Comparison of ENCODE assay signal across 1 cellular context in the genomic region with DNA sequence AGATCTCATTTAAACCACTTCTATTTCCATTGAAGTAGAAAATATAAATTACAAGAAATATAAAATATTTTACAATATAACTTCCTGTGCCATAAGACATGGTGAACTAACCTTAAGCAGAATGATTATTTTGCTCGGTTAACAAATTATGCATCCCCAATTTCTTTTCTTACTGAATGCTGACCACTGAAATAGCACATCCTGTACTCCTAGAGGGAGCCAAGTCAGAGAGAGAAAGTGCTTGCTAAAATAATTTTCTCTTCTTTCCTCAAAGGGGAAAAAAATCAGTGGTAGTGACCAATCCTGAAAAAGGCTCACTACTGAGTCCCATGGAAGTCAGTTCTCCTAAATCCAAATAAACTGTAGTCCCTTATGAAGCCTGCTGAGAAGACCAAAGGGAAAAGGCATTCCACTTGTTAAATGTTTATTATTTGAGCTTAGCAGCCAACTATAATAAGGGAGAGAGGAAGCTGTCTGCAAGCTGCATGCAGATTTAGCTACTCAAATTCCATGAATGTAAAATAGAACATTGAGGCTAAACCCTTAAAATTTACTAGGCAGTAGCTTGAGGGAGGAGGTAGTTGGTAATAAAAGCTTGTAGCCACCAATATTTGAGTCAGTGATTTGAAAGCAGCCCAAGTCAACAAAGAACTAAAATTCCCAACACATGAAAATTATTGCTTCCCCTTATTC.
TF ChIP-seq lines count a peak whose summit lies in the region.

No MANE protein-coding gene starts in this region.

TF ChIP-seq in IMR-90, 13 proteins besides CTCF, POLR2A, EP300 and RAD21:
- no peak for TF ChIP-seq CHD1 (IDR thresholded peaks at IDR 0.05; ENCODE audit: low read depth, low read length)
- no peak for TF ChIP-seq RFX5 (IDR thresholded peaks at IDR 0.05; ENCODE audit: low read depth, low read length)
- TF ChIP-seq MAFK (IDR thresholded peaks at IDR 0.05; ENCODE audit: low read depth, low read length) = no peak
- no peak for TF ChIP-seq MXI1 (IDR thresholded peaks at IDR 0.05; ENCODE audit: borderline replicate concordance, low read depth, low read length)
- no peak for TF ChIP-seq RCOR1 (IDR thresholded peaks at IDR 0.05; ENCODE audit: insufficient replicate concordance, low read length)
- TF ChIP-seq, protein P1, sequence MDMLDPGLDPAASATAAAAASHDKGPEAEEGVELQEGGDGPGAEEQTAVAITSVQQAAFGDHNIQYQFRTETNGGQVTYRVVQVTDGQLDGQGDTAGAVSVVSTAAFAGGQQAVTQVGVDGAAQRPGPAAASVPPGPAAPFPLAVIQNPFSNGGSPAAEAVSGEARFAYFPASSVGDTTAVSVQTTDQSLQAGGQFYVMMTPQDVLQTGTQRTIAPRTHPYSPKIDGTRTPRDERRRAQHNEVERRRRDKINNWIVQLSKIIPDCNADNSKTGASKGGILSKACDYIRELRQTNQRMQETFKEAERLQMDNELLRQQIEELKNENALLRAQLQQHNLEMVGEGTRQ (IDR thresholded peaks at IDR 0.05; ENCODE audit: low read depth, low read length) = no peak
- no peak for TF ChIP-seq NFE2L2 (IDR thresholded peaks at IDR 0.05; ENCODE audit: low read depth, low read length)
